ENCODE assay signal across 32 cellular contexts in the genomic region with DNA sequence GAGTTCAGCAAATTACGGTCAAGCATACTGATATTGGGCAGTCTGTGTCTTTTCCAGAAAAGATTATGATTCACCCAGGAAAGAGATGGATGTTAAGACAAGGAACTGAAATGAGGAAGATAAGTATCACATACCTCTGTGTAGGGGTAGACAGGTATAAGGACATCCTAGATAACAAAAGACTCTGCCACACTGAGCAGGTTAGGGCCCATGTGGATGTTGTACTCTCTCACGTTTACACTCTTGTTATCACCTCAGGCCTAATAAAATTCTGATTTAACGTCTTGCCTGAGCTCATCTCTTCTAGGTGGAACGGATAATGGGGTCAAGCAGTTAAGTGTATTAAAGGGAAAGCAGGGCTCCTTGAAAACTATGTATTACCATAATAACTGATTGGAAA.
"Had no signal": no experiment of that assay in that cellular context is flagged by ENCODE, and none has a peak within 500 bp of the region (broad histone marks: within the 10 kb centered on the region; RNA-seq: fewer than 3 reads in every experiment).

No MANE protein-coding gene starts in this region.

- H3K4me3 ChIP-seq: ascending aorta, cardiac muscle cell, colonic mucosa had no signal

- H3K9me3 ChIP-seq: ascending aorta, colonic mucosa had no signal

- ATAC-seq: activated CD8-positive, alpha-beta T cell treated with anti-CD3 and anti-CD28 coated beads for 36 hours; activated T-cell treated with anti-CD3 and anti-CD28 coated beads, Interleukin-2, amount 50 U/mL, for 72 hours; activated T-helper 17 cell treated with anti-CD3 and anti-CD28 coated beads, Interleukin-2, amount 50 U/mL, for 72 hours; PC-3; Right ventricle myocardium inferior had no signal

- DNase-seq: activated CD4-positive, alpha-beta T cell treated with anti-CD3 and anti-CD28 coated beads, Interleukin-2, amount 10 ng/mL, durations not matched to agents 24 days and 14 days; activated CD4-positive, alpha-beta T cell treated with anti-CD3 and anti-CD28 coated beads, Interleukin-2, amount 50 U/mL, for 4 hours; activated CD8-positive, alpha-beta T cell treated with anti-CD3 and anti-CD28 coated beads for 36 hours; activated effector memory CD4-positive, alpha-beta T cell treated with anti-CD3 and anti-CD28 coated beads, Interleukin-2, amount 50 U/mL, for 16 hours; activated naive CD4-positive, alpha-beta T cell; activated naive CD4-positive, alpha-beta T cell treated with anti-CD3 and anti-CD28 coated beads, Interleukin-2, amount 50 U/mL, for 16 hours; activated naive CD8-positive, alpha-beta T cell treated with anti-CD3 and anti-CD28 coated beads for 36 hours; activated T-cell treated with anti-CD3 and anti-CD28 coated beads, Interleukin-2, amount 50 U/mL, for 1 hour; activated T-cell treated with anti-CD3 and anti-CD28 coated beads, Interleukin-2, amount 50 U/mL, for 72 hours; amygdala; colonic mucosa; Karpas-422; KBM-7; NCI-H1105 treated with DMSO at 0.1 percent for 48 hours; NCI-H1436; NCI-H187; NCI-H2029 treated with DMSO at 0.1 percent for 48 hours; NCI-H2107; NCI-H2171 treated with DMSO at 0.1 percent for 48 hours; NCI-H226; NCI-H524 treated with DMSO at 0.1 percent for 48 hours; NCI-H774; PC-3; SIG-M5; T1000; WERI-Rb-1 had no signal

- H3K27ac ChIP-seq: ascending aorta, cardiac muscle cell, colonic mucosa, RWPE1, WERI-Rb-1 had no signal

- FAIRE-seq: RCC 7860 had no signal

- H3K4me1 ChIP-seq: ascending aorta, colonic mucosa had no signal

- H3K27me3 ChIP-seq: ascending aorta, cardiac muscle cell, colonic mucosa had no signal

- H3K36me3 ChIP-seq: ascending aorta, cardiac muscle cell, colonic mucosa, WERI-Rb-1 had no signal
